1 cellular context compared by ENCODE assay signal in genomic region chr7:99476107-99476506, GRCh38.
TF ChIP-seq lines count a peak whose summit lies in the region.

No MANE protein-coding gene starts in this region.

TF ChIP-seq in SK-N-SH treated with all-trans-retinoic acid at 6 μM for 48 hours, 23 proteins besides CTCF, POLR2A, EP300 and RAD21 (continued from another document):
- TF ChIP-seq CREB5 (CRISPR knock-in tag; IDR thresholded peaks at IDR 0.05; ENCODE audit: low read depth) (no peak), ARNTL (CRISPR knock-in tag; IDR thresholded peaks at IDR 0.05; ENCODE audit: borderline replicate concordance, low read depth) (no peak), ZNF8 (CRISPR knock-in tag; IDR thresholded peaks at IDR 0.05) (no peak), GLIS3 (CRISPR knock-in tag; IDR thresholded peaks at IDR 0.05) (no peak), CSDC2 (CRISPR knock-in tag; IDR thresholded peaks at IDR 0.05) (no peak), PPARA (CRISPR knock-in tag; IDR thresholded peaks at IDR 0.05; ENCODE audit: borderline replicate concordance) (no peak)
